ENCODE assay signal across 1 cellular context in genomic region chr7:5064391-5065106, GRCh38.
TF ChIP-seq lines count a peak whose summit lies in the region.

No MANE protein-coding gene starts in this region.

TF ChIP-seq in K562, 482 proteins besides CTCF, POLR2A, EP300 and RAD21 (continued from another document):
- peak; percentile 71 for TF ChIP-seq ZBTB33 (CRISPR knock-in tag; IDR thresholded peaks at IDR 0.05)
- TF ChIP-seq MBD1 (CRISPR knock-in tag; IDR thresholded peaks at IDR 0.05), result peak; percentile 82; the same call in 1 of the 2 replicates
- peak in 1 of 2 experiments; percentile 33; a peak in 1 of 4 replicates for TF ChIP-seq MLLT1 (IDR thresholded peaks at IDR 0.05)
- TF ChIP-seq ZNF280B (CRISPR knock-in tag; IDR thresholded peaks at IDR 0.05), result peak; percentile 90
- TF ChIP-seq ZNF445 (CRISPR knock-in tag; IDR thresholded peaks at IDR 0.05; ENCODE audit: low read depth), result peak; percentile 94
- peak; percentile 78 for TF ChIP-seq SOX6 (IDR thresholded peaks at IDR 0.05)
- TF ChIP-seq MIER1 (IDR thresholded peaks at IDR 0.05; ENCODE audit: low read depth), result 0 out of 2 replicates have a peak, but pooled peaks have one; percentile 33
- TF ChIP-seq ZBTB11 (CRISPR knock-in tag; IDR thresholded peaks at IDR 0.05), result no peak
- no peak for TF ChIP-seq ARID1B (IDR thresholded peaks at IDR 0.05)
- TF ChIP-seq POLR2H (tag; IDR thresholded peaks at IDR 0.05; ENCODE audit: low read depth), result no peak
- TF ChIP-seq HDAC2 (IDR thresholded peaks at IDR 0.05), result no peak
- 0 out of 4 replicates have a peak, but pooled peaks of 1 of the 2 experiments have one; percentile 52 for TF ChIP-seq ARNT (IDR thresholded peaks at IDR 0.05)
- no peak for TF ChIP-seq OTX1 (CRISPR knock-in tag; IDR thresholded peaks at IDR 0.05)
- no peak for TF ChIP-seq BRF1 (IDR thresholded peaks at IDR 0.05; ENCODE audit: borderline replicate concordance, extremely low read depth, insufficient read length)
- TF ChIP-seq MTA1 (IDR thresholded peaks at IDR 0.05; ENCODE audit: borderline replicate concordance), result 0 out of 2 replicates have a peak, but pooled peaks have one; percentile 27
- 0 out of 2 replicates have a peak, but pooled peaks have one; percentile 37 for TF ChIP-seq SNIP1 (IDR thresholded peaks at IDR 0.05; ENCODE audit: low read depth)
- TF ChIP-seq TRIM28 (IDR thresholded peaks at IDR 0.05), result peak; percentile 99
- no peak for TF ChIP-seq MXD1 (CRISPR knock-in tag; IDR thresholded peaks at IDR 0.05; ENCODE audit: borderline replicate concordance, poor library complexity, severe bottlenecking)
- no peak for TF ChIP-seq ZBTB26 (CRISPR knock-in tag; IDR thresholded peaks at IDR 0.05)
- TF ChIP-seq TSHZ1 (CRISPR knock-in tag; IDR thresholded peaks at IDR 0.05), result no peak
- peak; percentile 100 for TF ChIP-seq ZNF75A (CRISPR knock-in tag; IDR thresholded peaks at IDR 0.05)
- TF ChIP-seq PML (IDR thresholded peaks at IDR 0.05; ENCODE audit: low read length), result 0 out of 2 replicates have a peak, but pooled peaks have one; percentile 21
- TF ChIP-seq WHSC1 (IDR thresholded peaks at IDR 0.05; ENCODE audit: low read length), result no peak
- no peak for TF ChIP-seq SMARCB1 (IDR thresholded peaks at IDR 0.05; ENCODE audit: insufficient read length, low read depth)
- no peak for TF ChIP-seq PRMT5 (CRISPR knock-in tag; IDR thresholded peaks at IDR 0.05)
- TF ChIP-seq XRCC3 (IDR thresholded peaks at IDR 0.05), result peak; percentile 97
- TF ChIP-seq ZEB2 (IDR thresholded peaks at IDR 0.05), result peak; percentile 83
- no peak for TF ChIP-seq PTRF (tag; IDR thresholded peaks at IDR 0.05)
- no peak for TF ChIP-seq FOXP1 (CRISPR knock-in tag; IDR thresholded peaks at IDR 0.05)
- TF ChIP-seq GTF2F1 (IDR thresholded peaks at IDR 0.05; ENCODE audit: low read depth, low read length), result peak; percentile 34; the same call in 1 of the 2 replicates
- no peak for TF ChIP-seq POLR2G (IDR thresholded peaks at IDR 0.05; ENCODE audit: low read depth, low read length)
- TF ChIP-seq ETV6 (IDR thresholded peaks at IDR 0.05; ENCODE audit: borderline replicate concordance in 1 of 2, low read depth in 2 of 2, low read length in 1 of 2), result no peak
- TF ChIP-seq ETV6 (CRISPR knock-in tag; IDR thresholded peaks at IDR 0.05; ENCODE audit: borderline replicate concordance), result no peak
- no peak for TF ChIP-seq CREBBP (IDR thresholded peaks at IDR 0.05; ENCODE audit: low read depth, low read length)
- TF ChIP-seq GABPB1 (CRISPR knock-in tag; IDR thresholded peaks at IDR 0.05), result no peak
- no peak for TF ChIP-seq SETDB1 (IDR thresholded peaks at IDR 0.05; ENCODE audit: low read length)
- TF ChIP-seq POLR2B (IDR thresholded peaks at IDR 0.05; ENCODE audit: low read depth, partially characterized antibody), result peak; percentile 13
- peak; percentile 62; the same call in 1 of the 2 replicates for TF ChIP-seq MTA3 (IDR thresholded peaks at IDR 0.05; ENCODE audit: borderline replicate concordance)
- TF ChIP-seq RBM25 (IDR thresholded peaks at IDR 0.05; ENCODE audit: low read depth, low read length, severe bottlenecking), result peak; percentile 86
- TF ChIP-seq LEF1 (IDR thresholded peaks at IDR 0.05), result peak; percentile 18; the same call in 1 of the 2 replicates
- peak; percentile 99 for TF ChIP-seq ZNF280A (IDR thresholded peaks at IDR 0.05; ENCODE audit: low read depth, partially characterized antibody)
- TF ChIP-seq TBL1XR1 (IDR thresholded peaks at IDR 0.05; ENCODE audit: low read length in 2 of 2), result no peak
- TF ChIP-seq HNRNPLL (IDR thresholded peaks at IDR 0.05; ENCODE audit: low read depth, low read length, poor library complexity, severe bottlenecking), result no peak
- no peak for TF ChIP-seq FIP1L1 (IDR thresholded peaks at IDR 0.05; ENCODE audit: low read depth, low read length, poor library complexity, severe bottlenecking)
- TF ChIP-seq CBX5 (IDR thresholded peaks at IDR 0.05; ENCODE audit: borderline replicate concordance, low read depth), result peak; percentile 92
- TF ChIP-seq SREBF2 (CRISPR knock-in tag; IDR thresholded peaks at IDR 0.05), result no peak
- TF ChIP-seq TRIM24 (IDR thresholded peaks at IDR 0.05), result peak; percentile 22 to 83; a peak in 3 of 4 replicates
- no peak for TF ChIP-seq MLX (CRISPR knock-in tag; conservative IDR thresholded peaks at IDR 0.05)
